In genomic region chr1:36323636-36324321, GRCh38 we compare ENCODE assay signal across 8 cellular contexts. TPM values are rescaled to one million over a fixed set of nuclear protein-coding genes. Genes with fewer than 3 reads are reported as not detected.
A peak's percentile ranks its signal among the peaks of the same experiment; 100 is the strongest.
DNase-seq lines count a peak whose midpoint lies in the region; ATAC-seq and TF ChIP-seq lines count a peak whose summit lies in the region.

TSS of gene EVA1B (minus strand) at chr1:36323645. CDS start at chr1:36323037, 608 bp downstream.

- peaks cover 16% of the 10 kb centered on the region for H3K27me3 Mint-ChIP-seq in activated CD8-positive, alpha-beta T cell treated with anti-CD3 and anti-CD28 coated beads, Interleukin-2, amount 10 ng/mL, durations not matched to agents 7 days and 5 days (ENCODE audit: low read depth)
- peaks cover 4% of the 10 kb centered on the region for H3K27me3 Mint-ChIP-seq in type B pancreatic cell

- H3K9me3 ChIP-seq in A673 (ENCODE audit: low read depth, low read length, poor library complexity, severe bottlenecking) (no peaks in the 10 kb centered on the region), esophagus muscularis mucosa (no peaks in the 10 kb centered on the region), mucosa of stomach (ENCODE audit: control insufficient read depth, low read length) (no peaks in the 10 kb centered on the region)

- no peaks in the 10 kb centered on the region for H3K9me3 Mint-ChIP-seq in activated CD8-positive, alpha-beta T cell treated with anti-CD3 and anti-CD28 coated beads, Interleukin-2, amount 10 ng/mL, durations not matched to agents 7 days and 5 days (ENCODE audit: insufficient read depth)
- H3K9me3 Mint-ChIP-seq in type B pancreatic cell = no peaks in the 10 kb centered on the region

- H3K4me3 ChIP-seq in A673 (ENCODE audit: low read depth, low read length, poor library complexity, severe bottlenecking) = peak within 1 kb of the TSS; percentile 65
- H3K4me3 ChIP-seq in GM12865 (ENCODE audit: low read depth, low read length) = peak within 1 kb of the TSS; percentile 53
- peak within 1 kb of the TSS; percentile 61 for H3K4me3 ChIP-seq in NB4 (ENCODE audit: low read depth, low read length)
- H3K4me3 ChIP-seq in esophagus muscularis mucosa = peak within 1 kb of the TSS; percentile 70 to 92 (median 84)
- peak within 1 kb of the TSS; percentile 8 for H3K4me3 ChIP-seq in mucosa of stomach (ENCODE audit: low read length)

- H3K4me3 Mint-ChIP-seq in activated CD8-positive, alpha-beta T cell treated with anti-CD3 and anti-CD28 coated beads, Interleukin-2, amount 10 ng/mL, durations not matched to agents 7 days and 5 days = peak within 1 kb of the TSS; percentile 77
- H3K4me3 Mint-ChIP-seq in type B pancreatic cell = peak within 1 kb of the TSS; percentile 91

- TF ChIP-seq CTCF in A673 (conservative IDR thresholded peaks at IDR 0.05; ENCODE audit: low read depth, low read length) (no peak), GM12865 (IDR thresholded peaks at IDR 0.05; ENCODE audit: insufficient read depth, low read depth, low read length, missing control alignments) (no peak), NB4 (IDR thresholded peaks at IDR 0.05; ENCODE audit: low read depth, low read length) (no peak), esophagus muscularis mucosa (IDR thresholded peaks at IDR 0.05) (no peak), type B pancreatic cell (conservative IDR thresholded peaks at IDR 0.05) (no peak)

- intact Hi-C loops in A673 (cut with micrococcal nuclease; ENCODE audit: unreplicated experiment) = no loop called here
- intact Hi-C loops in esophagus muscularis mucosa (cut with DNase I) = no loop called here

- no TSS peak for BruUV-seq in A673 (replicated peaks; lab: Mats Ljungman, UMichigan)

- H3K27ac Mint-ChIP-seq in activated CD8-positive, alpha-beta T cell treated with anti-CD3 and anti-CD28 coated beads, Interleukin-2, amount 10 ng/mL, durations not matched to agents 7 days and 5 days = peak within 1 kb of the TSS; percentile 74
- H3K27ac Mint-ChIP-seq in type B pancreatic cell = peak within 1 kb of the TSS; percentile 92

- peak; percentile 64 for ATAC-seq in activated CD8-positive, alpha-beta T cell treated with anti-CD3 and anti-CD28 coated beads, Interleukin-2, amount 10 ng/mL, durations not matched to agents 7 days and 5 days
- no peak for ATAC-seq in GM19023 (IDR thresholded peaks at IDR 0.05; ENCODE audit: unreplicated experiment)

- WGBS in esophagus muscularis mucosa = under 1% methylated on average over 22 of the region's 35 CpGs

- DNase-seq in A673 (ENCODE audit: low spot score) = peak; percentile 67
- DNase-seq in GM12865 (ENCODE audit: low read depth) = peak; percentile 59
- peak; percentile 92 for DNase-seq in NB4 (ENCODE audit: low read depth)
- peak; percentile 72 for DNase-seq in activated CD8-positive, alpha-beta T cell treated with anti-CD3 and anti-CD28 coated beads, Interleukin-2, amount 10 ng/mL, durations not matched to agents 7 days and 5 days
- no peak for DNase-seq in esophagus muscularis mucosa (ENCODE audit: extremely low spot score)
- peak; percentile 80 for DNase-seq in type B pancreatic cell (ENCODE audit: extremely low spot score, unreplicated experiment)

- H3K27ac ChIP-seq in A673 (ENCODE audit: low read depth, low read length, poor library complexity, severe bottlenecking) = no peak within 1 kb of the TSS
- peak within 1 kb of the TSS; percentile 79 to 92 (median 90) for H3K27ac ChIP-seq in esophagus muscularis mucosa (replicated peaks in 1 of 4)

- H3K4me1 ChIP-seq in A673 (ENCODE audit: insufficient read depth, low read length, poor library complexity, severe bottlenecking) = peaks cover 12% of the 10 kb centered on the region
- peaks cover 29 to 46% (median 42%) of the 10 kb centered on the region in 4 donors for H3K4me1 ChIP-seq in esophagus muscularis mucosa
- H3K4me1 ChIP-seq in mucosa of stomach (ENCODE audit: control insufficient read depth, insufficient read depth, low read length) = peaks cover 40% of the 10 kb centered on the region

- no peak for TF ChIP-seq EP300 in esophagus muscularis mucosa (IDR thresholded peaks at IDR 0.05)

- CTCF ChIA-PET in A673 (lab: Charles Lee) = no interaction called here
- CTCF ChIA-PET in activated CD8-positive, alpha-beta T cell treated with anti-CD3 and anti-CD28 coated beads, Interleukin-2, amount 10 ng/mL, durations not matched to agents 7 days and 5 days (lab: Charles Lee) = interaction anchor here (0.9 to 2.2 kb wide), 7 partner anchors 18 to 174 kb away, joined by 3 to 13 read pairs (median 7); partner anchors contain the start of genes SH3D21 and TRAPPC3

- H3K36me3 ChIP-seq in A673 (ENCODE audit: insufficient read depth, low read length, poor library complexity, severe bottlenecking) = no peaks in the 10 kb centered on the region
- H3K36me3 ChIP-seq in esophagus muscularis mucosa = peaks cover 0 to 7% (median 2%) of the 10 kb centered on the region in 4 donors
- no peaks in the 10 kb centered on the region for H3K36me3 ChIP-seq in mucosa of stomach (ENCODE audit: control insufficient read depth, insufficient read depth, low read length)

- H3K4me1 Mint-ChIP-seq in activated CD8-positive, alpha-beta T cell treated with anti-CD3 and anti-CD28 coated beads, Interleukin-2, amount 10 ng/mL, durations not matched to agents 7 days and 5 days (ENCODE audit: low read depth) = peaks cover 47% of the 10 kb centered on the region
- H3K4me1 Mint-ChIP-seq in type B pancreatic cell (ENCODE audit: unreplicated experiment) = peaks cover 39% of the 10 kb centered on the region

- peaks cover 6% of the 10 kb centered on the region for H3K36me3 Mint-ChIP-seq in activated CD8-positive, alpha-beta T cell treated with anti-CD3 and anti-CD28 coated beads, Interleukin-2, amount 10 ng/mL, durations not matched to agents 7 days and 5 days (ENCODE audit: low read depth)
- H3K36me3 Mint-ChIP-seq in type B pancreatic cell = no peaks in the 10 kb centered on the region

- H3K27me3 ChIP-seq in A673 (replicated peaks; ENCODE audit: insufficient read depth, low read depth, low read length, poor library complexity) (no peaks in the 10 kb centered on the region), esophagus muscularis mucosa (no peaks in the 10 kb centered on the region), mucosa of stomach (ENCODE audit: control insufficient read depth, insufficient read depth, low read length) (peaks cover 30% of the 10 kb centered on the region)

- peak within 1 kb of the TSS; percentile 55 for H3K9ac ChIP-seq in mucosa of stomach (ENCODE audit: low read length)

- peak; percentile 43 for TF ChIP-seq POLR2A in NB4 (IDR thresholded peaks at IDR 0.05; ENCODE audit: extremely low read depth, insufficient read length)
- TF ChIP-seq POLR2A in esophagus muscularis mucosa (IDR thresholded peaks at IDR 0.05; ENCODE audit: low read depth) = no peak

- POLR2A ChIA-PET in A673 (lab: Charles Lee; ENCODE audit: low non-redundant PET) = no interaction called here
- POLR2A ChIA-PET in activated CD8-positive, alpha-beta T cell treated with anti-CD3 and anti-CD28 coated beads, Interleukin-2, amount 10 ng/mL, durations not matched to agents 7 days and 5 days (lab: Charles Lee) = interaction anchor here (0.6 to 1.9 kb wide), 11 partner anchors 8 to 99 kb away, joined by 3 to 11 read pairs (median 4); partner anchors contain the start of genes LSM10 and THRAP3

RNA-seq across cellular contexts. Expression of gene EVA1B, which starts in this region (rescaled TPM):
- total RNA-seq in A673 (2021) (6.2 and 8.4 TPM in 2 replicates), esophagus muscularis mucosa (100 to 1,000 TPM in 2 of 4 donors, 10 to 100 TPM in 2; 45.1 to 129 (median 79.5) TPM), type B pancreatic cell (ENCODE audit: low replicate concordance) (23.3 and 39.5 TPM in 2 replicates)
- total RNA-seq in activated CD8-positive, alpha-beta T cell treated with anti-CD3 and anti-CD28 coated beads, Interleukin-2, amount 10 ng/mL, durations not matched to agents 7 days and 5 days = 10 to 100 TPM; 12.3 to 13.3 TPM

Comparison
In these comparisons a context has a peak if more than half of its experiments do, and no peak if none do; other contexts are left out.
1. H3K4me3 ChIP-seq: peak in every context shown above with its lines; median percentile 84 in esophagus muscularis mucosa; 65 in A673; 61 in NB4; 53 in GM12865; 8 in mucosa of stomach.